ENCODE assay signal across 9 cellular contexts in the genomic region with DNA sequence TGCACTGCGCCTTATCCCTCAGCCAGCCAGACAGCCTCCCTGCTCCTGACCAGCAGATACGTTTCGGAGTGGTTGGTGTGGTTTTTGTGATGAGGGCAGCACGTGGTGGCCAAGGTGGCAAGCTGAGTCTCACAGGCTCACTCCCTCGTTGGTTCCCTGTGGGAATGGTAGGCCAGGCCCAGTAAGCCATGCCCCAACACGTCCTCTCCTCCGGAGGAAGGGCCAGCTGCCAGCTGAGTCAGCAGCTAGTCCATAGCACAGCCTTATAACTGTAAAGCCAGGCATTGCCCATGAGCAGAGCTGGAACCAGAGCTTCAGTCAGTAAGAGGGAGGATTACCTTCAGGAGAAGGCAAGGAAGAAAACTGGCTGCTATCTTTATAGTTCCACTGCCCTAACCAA. TPM values are rescaled to one million over a fixed set of nuclear protein-coding genes. Genes with fewer than 3 reads are reported as not detected.
DNase-seq lines count a peak whose midpoint lies in the region; ATAC-seq, FAIRE-seq and TF ChIP-seq lines count a peak whose summit lies in the region.
"Had no signal": no experiment of that assay in that cellular context is flagged by ENCODE, and none has a peak within 500 bp of the region (broad histone marks: within the 10 kb centered on the region; RNA-seq: fewer than 3 reads in every experiment).

No MANE protein-coding gene starts in this region.

- POLR2A ChIA-PET in K562 (lab: Yijun Ruan, JAX), result interaction anchor here (0.6 kb wide), 3 partner anchors 15 to 217 kb away, joined by 3 to 4 read pairs (median 3); no protein-coding TSS in a partner anchor

- H3K4me3 Mint-ChIP-seq in IgD-negative memory B cell (no peak overlapping the region), memory B cell (no peak overlapping the region)

- TF ChIP-seq POLR2A in K562 (conservative IDR thresholded peaks at IDR 0.05), result 0 out of 2 replicates have a peak, but pooled peaks have one; percentile 24

- no peaks in the 10 kb centered on the region for H3K27me3 ChIP-seq in K562 (ENCODE audit: control insufficient read depth in 2 of 2, insufficient read depth in 2 of 2, low read length in 2 of 2)
- H3K27me3 ChIP-seq in HAP-1 (ENCODE audit: low read depth), result no peaks in the 10 kb centered on the region

- no peak overlapping the region; the same call in 2 of the 3 replicates for H3K27ac ChIP-seq in K562 (ENCODE audit: extremely low read depth, low read depth, low read length)

- CTCF ChIA-PET in K562 (lab: Yijun Ruan, JAX; ENCODE audit: low intra/inter-chr PET ratio), result no interaction called here

- no peak for TF ChIP-seq CTCF in K562 (IDR thresholded peaks at IDR 0.05 in 2 of 3, conservative IDR thresholded peaks at IDR 0.05 in 1 of 3; ENCODE audit: insufficient read depth in 2 of 3, low read depth in 1 of 3, low read length in 3 of 3)

- in situ Hi-C loops in K562 (cut with MboI) (no loop called here), HAP-1 (cut with MboI; ENCODE audit: low sequenced_read_pairs) (no loop called here)

- ATAC-seq in K562 (no peak), memory B cell (ENCODE audit: low read depth) (no peak), left colon (no peak)

- H3K36me3 Mint-ChIP-seq in IgD-negative memory B cell (peaks cover 3% of the 10 kb centered on the region), memory B cell (peaks cover 24% of the 10 kb centered on the region)

- H4K20me1 ChIP-seq in K562 (replicated peaks; ENCODE audit: control insufficient read depth, insufficient read depth, low read length), result peaks cover 14% of the 10 kb centered on the region; the same call in 1 of the 2 replicates

- TF ChIP-seq RAD21 in K562 (CRISPR knock-in tag; conservative IDR thresholded peaks at IDR 0.05 in 1 of 2, IDR thresholded peaks at IDR 0.05 in 1 of 2), result no peak

- no TSS peak for BruUV-seq in K562 (replicated peaks; lab: Mats Ljungman, UMichigan)

- FAIRE-seq in K562 (lab: Jason Lieb, UNC), result peak; percentile 19

- H3K27me3 Mint-ChIP-seq in IgD-negative memory B cell, result no peaks in the 10 kb centered on the region
- H3K27me3 Mint-ChIP-seq in memory B cell, result no peaks in the 10 kb centered on the region

- peaks cover 2 to 7% of the 10 kb centered on the region in 2 experiments; a peak in 3 of 5 replicates for H3K4me1 ChIP-seq in K562 (replicated peaks in 1 of 2; ENCODE audit: control insufficient read depth in 2 of 2, insufficient read depth in 2 of 2, low read length in 2 of 2)
- no peaks in the 10 kb centered on the region for H3K4me1 ChIP-seq in HAP-1

- H3K36me3 ChIP-seq in K562 (ENCODE audit: control insufficient read depth, insufficient read depth, low read length), result peaks cover 70% of the 10 kb centered on the region
- peaks cover 43% of the 10 kb centered on the region for H3K36me3 ChIP-seq in HAP-1 (replicated peaks)

- H3K4me2 ChIP-seq in K562 (ENCODE audit: insufficient read depth, low read length), result no peak overlapping the region

- peaks cover 22% of the 10 kb centered on the region for H3K79me2 ChIP-seq in K562 (ENCODE audit: control insufficient read depth, insufficient read depth, low read length)

- H2AFZ ChIP-seq in K562 (ENCODE audit: low read depth, low read length), result no peak overlapping the region

- H3K9me3 ChIP-seq in K562 (replicated peaks; ENCODE audit: control insufficient read depth, insufficient read depth, low read depth, low read length) (no peaks in the 10 kb centered on the region), HAP-1 (no peaks in the 10 kb centered on the region)

- intact Hi-C loops in K562 (cut with micrococcal nuclease) (no loop called here), left colon (cut with DNase I, micrococcal nuclease) (no loop called here)

- H3K27ac Mint-ChIP-seq in IgD-negative memory B cell, result peak overlapping the region in 2 of 3 donors; percentile 35 to 50
- peak overlapping the region; percentile 55 for H3K27ac Mint-ChIP-seq in memory B cell

- TF ChIP-seq EP300 in K562 (IDR thresholded peaks at IDR 0.05; ENCODE audit: low read length), result no peak

- no peak overlapping the region for H3K4me3 ChIP-seq in K562
- no peak overlapping the region for H3K4me3 ChIP-seq in HAP-1

- H3K9me3 Mint-ChIP-seq in IgD-negative memory B cell (no peaks in the 10 kb centered on the region), memory B cell (no peaks in the 10 kb centered on the region)

- 88% methylated on average over 7 of the region's 7 CpGs for WGBS in K562 (ENCODE audit: insufficient coverage, low coverage, missing lambda C conversion rate)

- H3K9me1 ChIP-seq in K562 (ENCODE audit: control insufficient read depth, insufficient read depth, low read length), result peaks cover 6% of the 10 kb centered on the region

- DNase-seq in Ammon's horn (ENCODE audit: low spot score) (peak; percentile 22), K562 (ENCODE audit: extremely low read depth in 1 of 4, low spot score in 3 of 4) (no peak), memory B cell (ENCODE audit: low spot score in 2 of 2) (no peak), left colon (no peak), hippocampal formation (lab: John Stamatoyannopoulos, UW) (no peak), HAP-1 (ENCODE audit: low spot score in 2 of 2) (no peak), NCI-H2029 (lab: John Stamatoyannopoulos, UW) (no peak)
- DNase-seq: activated T-cell treated with anti-CD3 and anti-CD28 coated beads, Interleukin-2, amount 50 U/mL, for 48 hours had no signal

- H3K4me1 Mint-ChIP-seq in IgD-negative memory B cell (peaks cover 0 to 12% (median 11%) of the 10 kb centered on the region in 3 donors), memory B cell (peaks cover 9% of the 10 kb centered on the region)

- H3K9ac ChIP-seq in K562 (ENCODE audit: insufficient read depth in 1 of 2, low read depth in 2 of 2, low read length in 2 of 2), result peak overlapping the region in 1 of 2 experiments; percentile 7; a peak in 1 of 4 replicates

RNA-seq across cellular contexts. Expression of gene SZRD1, which starts 29.5 kb away (rescaled TPM):
- polyA plus RNA-seq in IgD-negative memory B cell (53.4 TPM), K562 (2011; rRNA removed) (82.5 and 83.2 TPM in 2 replicates), K562 (2014; fragmentation: Illumina TruSeq; extraction: Trizol) (143 and 171 TPM in 2 replicates), K562 (2014; fragmentation: Nextera tagmentation; extraction: Ambion mirVana) (1 to 10 TPM; 3.9 to 7.2 TPM), K562 (2014; rRNA removed) (82.5 and 110 TPM in 2 replicates)
- 32.7 and 51.8 TPM in 2 replicates for total RNA-seq in K562 (2011; cell fraction: chromatin; rRNA removed; ENCODE audit: low replicate concordance)
- total RNA-seq in K562 (2011; cell fraction: nucleolus; rRNA removed), result 40.4 and 41.1 TPM in 2 replicates
- 47.8 and 68.1 TPM in 2 replicates for total RNA-seq in K562 (2011; cell fraction: nucleoplasm; rRNA removed)
- total RNA-seq in K562 (2014; rRNA removed) (72.9 and 112 TPM in 2 replicates), K562 (2014; rRNA removed; fragmentation: Illumina TruSeq; extraction: Trizol) (48.5 and 53.3 TPM in 2 replicates), K562 (2015; rRNA removed; fragmentation: Illumina TruSeq; extraction: Trizol) (80.1 and 88.3 TPM in 2 replicates), K562 (2021) (145 and 149 TPM in 2 replicates), left colon (100 to 1,000 TPM; 111 to 123 TPM)
- 119 and 167 TPM in 2 replicates for polyA plus RNA-seq in K562 (2011; cell fraction: cytosol; rRNA removed)
- polyA plus RNA-seq in K562 (2011; cell fraction: nucleus; rRNA removed), result 47.8 and 62.7 TPM in 2 replicates
- polyA plus RNA-seq in K562 (2012), result 91.4 and 111 TPM in 2 replicates
- polyA minus RNA-seq in K562 (2011; rRNA and poly(A)+ RNA removed), result 36.0 and 46.5 TPM in 2 replicates
- polyA minus RNA-seq in K562 (2011; cell fraction: cytosol; rRNA and poly(A)+ RNA removed), result 60.6 and 62.5 TPM in 2 replicates
- polyA minus RNA-seq in K562 (2011; cell fraction: nucleus; rRNA and poly(A)+ RNA removed), result 12.4 and 16.3 TPM in 2 replicates

RNA-seq across cellular contexts. Expression of gene SPATA21, which starts 40.6 kb away (rescaled TPM):
- polyA plus RNA-seq in IgD-negative memory B cell (not detected), K562 (2011; rRNA removed) (0.04 and 0.17 TPM in 2 replicates), K562 (2014; fragmentation: Illumina TruSeq; extraction: Trizol) (0.15 TPM in 1 of 2 replicates, not detected in the other), K562 (2014; fragmentation: Nextera tagmentation; extraction: Ambion mirVana) (under 1 TPM in 1 of 2 experiments, not detected in 1; 0.10 TPM), K562 (2014; rRNA removed) (0.28 and 0.36 TPM in 2 replicates)
- 0.19 and 0.77 TPM in 2 replicates for total RNA-seq in K562 (2011; cell fraction: chromatin; rRNA removed; ENCODE audit: low replicate concordance)
- total RNA-seq in K562 (2011; cell fraction: nucleolus; rRNA removed), result 0.33 and 0.53 TPM in 2 replicates
- total RNA-seq in K562 (2011; cell fraction: nucleoplasm; rRNA removed), result 0.22 TPM in 1 of 2 replicates, not detected in the other
- total RNA-seq in K562 (2014; rRNA removed) (0.08 TPM in 1 of 2 replicates, not detected in the other), K562 (2014; rRNA removed; fragmentation: Illumina TruSeq; extraction: Trizol) (0.11 and 0.13 TPM in 2 replicates), K562 (2015; rRNA removed; fragmentation: Illumina TruSeq; extraction: Trizol) (0.11 TPM in 1 of 2 replicates, not detected in the other), K562 (2021) (0.13 TPM in 1 of 2 replicates, not detected in the other), left colon (not detected)
- polyA plus RNA-seq in K562 (2011; cell fraction: cytosol; rRNA removed), result 0.07 and 0.25 TPM in 2 replicates
- polyA plus RNA-seq in K562 (2011; cell fraction: nucleus; rRNA removed), result 0.17 and 0.87 TPM in 2 replicates
- polyA plus RNA-seq in K562 (2012), result 0.12 and 0.26 TPM in 2 replicates
- not detected in 2 replicates for polyA minus RNA-seq in K562 (2011; rRNA and poly(A)+ RNA removed)
- not detected in 2 replicates for polyA minus RNA-seq in K562 (2011; cell fraction: cytosol; rRNA and poly(A)+ RNA removed)
- polyA minus RNA-seq in K562 (2011; cell fraction: nucleus; rRNA and poly(A)+ RNA removed), result not detected in 2 replicates

RNA-seq across cellular contexts. Expression of gene NECAP2, which starts 43.9 kb away (rescaled TPM):
- polyA plus RNA-seq in IgD-negative memory B cell (144 TPM), K562 (2011; rRNA removed) (81.8 and 85.4 TPM in 2 replicates), K562 (2014; fragmentation: Illumina TruSeq; extraction: Trizol) (92.9 and 93.7 TPM in 2 replicates), K562 (2014; fragmentation: Nextera tagmentation; extraction: Ambion mirVana) (10 to 100 TPM; 22.7 to 30.6 TPM), K562 (2014; rRNA removed) (107 and 118 TPM in 2 replicates)
- 80.1 and 150 TPM in 2 replicates for total RNA-seq in K562 (2011; cell fraction: chromatin; rRNA removed; ENCODE audit: low replicate concordance)
- 98.0 and 100 TPM in 2 replicates for total RNA-seq in K562 (2011; cell fraction: nucleolus; rRNA removed)
- total RNA-seq in K562 (2011; cell fraction: nucleoplasm; rRNA removed), result 86.6 and 88.1 TPM in 2 replicates
- total RNA-seq in K562 (2014; rRNA removed) (82.8 and 105 TPM in 2 replicates), K562 (2014; rRNA removed; fragmentation: Illumina TruSeq; extraction: Trizol) (58.6 and 62.1 TPM in 2 replicates), K562 (2015; rRNA removed; fragmentation: Illumina TruSeq; extraction: Trizol) (77.6 and 79.2 TPM in 2 replicates), K562 (2021) (71.9 and 72.5 TPM in 2 replicates), left colon (10 to 100 TPM; 41.5 to 57.0 TPM)
- polyA plus RNA-seq in K562 (2011; cell fraction: cytosol; rRNA removed), result 92.3 and 104 TPM in 2 replicates
- polyA plus RNA-seq in K562 (2011; cell fraction: nucleus; rRNA removed), result 65.6 and 71.5 TPM in 2 replicates
- polyA plus RNA-seq in K562 (2012), result 75.2 and 79.0 TPM in 2 replicates
- polyA minus RNA-seq in K562 (2011; rRNA and poly(A)+ RNA removed), result 70.5 and 74.7 TPM in 2 replicates
- polyA minus RNA-seq in K562 (2011; cell fraction: cytosol; rRNA and poly(A)+ RNA removed), result 45.0 and 45.3 TPM in 2 replicates
- 31.8 and 51.9 TPM in 2 replicates for polyA minus RNA-seq in K562 (2011; cell fraction: nucleus; rRNA and poly(A)+ RNA removed)

RNA-seq across cellular contexts. Expression of gene FBXO42, which starts 44.3 kb away (rescaled TPM):
- 26.8 TPM for polyA plus RNA-seq in IgD-negative memory B cell
- total RNA-seq in K562 (2011; cell fraction: chromatin; rRNA removed; ENCODE audit: low replicate concordance), result 67.9 and 105 TPM in 2 replicates
- total RNA-seq in K562 (2011; cell fraction: nucleolus; rRNA removed), result 41.7 and 47.5 TPM in 2 replicates
- total RNA-seq in K562 (2011; cell fraction: nucleoplasm; rRNA removed), result 69.1 and 89.4 TPM in 2 replicates
- total RNA-seq in K562 (2014; rRNA removed), result 11.6 and 13.6 TPM in 2 replicates
- total RNA-seq in K562 (2014; rRNA removed; fragmentation: Illumina TruSeq; extraction: Trizol), result 14.6 and 17.4 TPM in 2 replicates
- 15.5 and 17.5 TPM in 2 replicates for total RNA-seq in K562 (2015; rRNA removed; fragmentation: Illumina TruSeq; extraction: Trizol)
- total RNA-seq in K562 (2021), result 21.2 and 24.1 TPM in 2 replicates
- 23.6 and 37.6 TPM in 2 replicates for polyA plus RNA-seq in K562 (2011; rRNA removed)
- 26.7 and 30.1 TPM in 2 replicates for polyA plus RNA-seq in K562 (2011; cell fraction: cytosol; rRNA removed)
- polyA plus RNA-seq in K562 (2011; cell fraction: nucleus; rRNA removed), result 48.3 and 53.6 TPM in 2 replicates
- 17.4 and 33.7 TPM in 2 replicates for polyA plus RNA-seq in K562 (2012)
- polyA plus RNA-seq in K562 (2014; fragmentation: Illumina TruSeq; extraction: Trizol), result 20.8 and 24.8 TPM in 2 replicates
- 1 to 10 TPM; 7.2 to 8.0 TPM for polyA plus RNA-seq in K562 (2014; fragmentation: Nextera tagmentation; extraction: Ambion mirVana)
- 15.4 and 20.1 TPM in 2 replicates for polyA plus RNA-seq in K562 (2014; rRNA removed)
- 31.9 and 41.8 TPM in 2 replicates for polyA minus RNA-seq in K562 (2011; rRNA and poly(A)+ RNA removed)
- 13.6 and 19.1 TPM in 2 replicates for polyA minus RNA-seq in K562 (2011; cell fraction: cytosol; rRNA and poly(A)+ RNA removed)
- 13.2 and 26.5 TPM in 2 replicates for polyA minus RNA-seq in K562 (2011; cell fraction: nucleus; rRNA and poly(A)+ RNA removed)
- 10 to 100 TPM; 13.4 to 14.8 TPM for total RNA-seq in left colon
